In genomic region chr3:34033840-34034239, GRCh38 we compare ENCODE assay signal across 21 cellular contexts.
"Had no signal": no experiment of that assay in that cellular context is flagged by ENCODE, and none has a peak within 500 bp of the region (broad histone marks: within the 10 kb centered on the region; RNA-seq: fewer than 3 reads in every experiment).

No MANE protein-coding gene starts in this region.

- H3K27ac Mint-ChIP-seq: dendritic cell treated with granulocyte-macrophage colony-stimulating factor and Interleukin-4, amounts not matched to agents 40 ng/mL and 50 ng/mL, for 4 days; effector memory CD8-positive, alpha-beta T cell; immature natural killer cell had no signal

- H3K4me1 Mint-ChIP-seq: immature natural killer cell had no signal

- H3K27ac ChIP-seq: colonic mucosa, esophagus muscularis mucosa, foreskin keratinocyte, gastroesophageal sphincter, heart left ventricle, hepatocyte, left lung, lower lobe of right lung had no signal

- H3K9me3 Mint-ChIP-seq: immature natural killer cell had no signal

- H3K4me3 ChIP-seq: colonic mucosa, esophagus muscularis mucosa, gastroesophageal sphincter, heart left ventricle, hepatocyte, left lung, lower lobe of right lung had no signal

- H3K79me2 ChIP-seq: hepatocyte had no signal

- H3K27me3 ChIP-seq: colonic mucosa, esophagus muscularis mucosa, foreskin keratinocyte, gastroesophageal sphincter, heart left ventricle, hepatocyte, left lung had no signal

- H3K4me2 ChIP-seq: hepatocyte had no signal

- H3K27me3 Mint-ChIP-seq: dendritic cell treated with granulocyte-macrophage colony-stimulating factor and Interleukin-4, amounts not matched to agents 40 ng/mL and 50 ng/mL, for 4 days; effector memory CD8-positive, alpha-beta T cell had no signal

- H3K9me3 ChIP-seq: colonic mucosa, esophagus muscularis mucosa, gastroesophageal sphincter, heart left ventricle, left lung, lower lobe of right lung had no signal

- H3K4me3 Mint-ChIP-seq: dendritic cell treated with granulocyte-macrophage colony-stimulating factor and Interleukin-4, amounts not matched to agents 40 ng/mL and 50 ng/mL, for 4 days; effector memory CD8-positive, alpha-beta T cell; immature natural killer cell had no signal

- H3K4me1 ChIP-seq: colonic mucosa, foreskin keratinocyte, heart left ventricle, left lung, lower lobe of right lung had no signal

- H3K36me3 ChIP-seq: colonic mucosa, esophagus muscularis mucosa, gastroesophageal sphincter, heart left ventricle, left lung, lower lobe of right lung had no signal

- DNase-seq: colonic mucosa; cortex of kidney; effector CD8-positive, alpha-beta T cell; effector memory CD8-positive, alpha-beta T cell; foreskin keratinocyte; heart left ventricle; hypothalamus; immature natural killer cell; islet precursor cell; kidney; kidney glomerular epithelial cell; left colon; left lung; left ventricle myocardium superior; lower lobe of right lung; mesenchymal stem cell; midbrain had no signal
